In genomic region chr20:62758226-62758912, GRCh38 we compare ENCODE assay signal across 19 cellular contexts. TPM values are rescaled to one million over a fixed set of nuclear protein-coding genes. Genes with fewer than 3 reads are reported as not detected.
"Had no signal": no experiment of that assay in that cellular context is flagged by ENCODE, and none has a peak within 500 bp of the region (broad histone marks: within the 10 kb centered on the region; RNA-seq: fewer than 3 reads in every experiment).

No MANE protein-coding gene starts in this region.

- H3K9me3 Mint-ChIP-seq: activated CD4-positive, alpha-beta memory T cell treated with anti-CD3 and anti-CD28 coated beads, Interleukin-2, amount 10 ng/mL, durations not matched to agents 7 days and 5 days; activated CD4-positive, alpha-beta T cell treated with anti-CD3 and anti-CD28 coated beads, Interleukin-2, amount 10 ng/mL, durations not matched to agents 7 days and 5 days; activated T-cell treated with anti-CD3 and anti-CD28 coated beads, Interleukin-2, amount 50 U/mL, for 4 hours; activated T-helper 17 cell treated with anti-CD3 and anti-CD28 coated beads, Interleukin-2, amount 50 U/mL, for 72 hours; natural killer cell had no signal

- H3K4me1 Mint-ChIP-seq: activated CD4-positive, alpha-beta memory T cell treated with anti-CD3 and anti-CD28 coated beads, Interleukin-2, amount 10 ng/mL, durations not matched to agents 7 days and 5 days; activated CD4-positive, alpha-beta T cell treated with anti-CD3 and anti-CD28 coated beads, Interleukin-2, amount 10 ng/mL, durations not matched to agents 7 days and 5 days; activated T-helper 17 cell treated with anti-CD3 and anti-CD28 coated beads, Interleukin-2, amount 50 U/mL, for 72 hours; natural killer cell had no signal

- DNase-seq: activated CD4-positive, alpha-beta memory T cell treated with anti-CD3 and anti-CD28 coated beads, Interleukin-2, amount 10 ng/mL, durations not matched to agents 7 days and 5 days; activated CD4-positive, alpha-beta T cell treated with anti-CD3 and anti-CD28 coated beads, Interleukin-2, amount 10 ng/mL, durations not matched to agents 7 days and 5 days; activated CD4-positive, CD25-positive, alpha-beta regulatory T cell treated with anti-CD3 and anti-CD28 coated beads, Interleukin-2, amount 50 U/mL, for 72 hours; activated CD8-positive, alpha-beta memory T cell treated with anti-CD3 and anti-CD28 coated beads, Interleukin-2, amount 50 U/mL, for 48 hours; activated gamma-delta T cell treated with Interleukin-2 at 50 U/mL for 16 hours; activated naive CD4-positive, alpha-beta T cell treated with anti-CD3 and anti-CD28 coated beads, Interleukin-2, amount 50 U/mL, for 16 hours; activated T-cell treated with anti-CD3 and anti-CD28 coated beads, Interleukin-2, amount 50 U/mL, for 4 hours; amniotic stem cell; brain microvascular endothelial cell; midbrain; natural killer cell; stimulated activated CD4-positive, alpha-beta T cell treated with anti-CD3 and anti-CD28 coated beads, Interleukin-2, amount 100 ng/mL, for 48 hours; stimulated activated naive CD4-positive, alpha-beta T cell treated with Interleukin-2 at 50 U/mL for 16 hours; T-helper 2 cell had no signal

- H3K4me3 ChIP-seq: tibial nerve had no signal

- H3K27ac ChIP-seq: brain microvascular endothelial cell, tibial nerve had no signal

- H3K27me3 ChIP-seq: brain microvascular endothelial cell had no signal

- ATAC-seq: activated T-cell treated with anti-CD3 and anti-CD28 coated beads, Interleukin-2, amount 50 U/mL, for 4 hours; activated T-helper 17 cell treated with anti-CD3 and anti-CD28 coated beads, Interleukin-2, amount 50 U/mL, for 72 hours; natural killer cell had no signal

- H3K4me3 Mint-ChIP-seq: activated CD4-positive, alpha-beta memory T cell treated with anti-CD3 and anti-CD28 coated beads, Interleukin-2, amount 10 ng/mL, durations not matched to agents 7 days and 5 days; activated CD4-positive, alpha-beta T cell treated with anti-CD3 and anti-CD28 coated beads, Interleukin-2, amount 10 ng/mL, durations not matched to agents 7 days and 5 days; activated T-cell treated with anti-CD3 and anti-CD28 coated beads, Interleukin-2, amount 50 U/mL, for 4 hours; activated T-helper 17 cell treated with anti-CD3 and anti-CD28 coated beads, Interleukin-2, amount 50 U/mL, for 72 hours; natural killer cell had no signal

- FAIRE-seq: astrocyte, endothelial cell of umbilical vein had no signal

- H3K27ac Mint-ChIP-seq: activated CD4-positive, alpha-beta memory T cell treated with anti-CD3 and anti-CD28 coated beads, Interleukin-2, amount 10 ng/mL, durations not matched to agents 7 days and 5 days; activated CD4-positive, alpha-beta T cell treated with anti-CD3 and anti-CD28 coated beads, Interleukin-2, amount 10 ng/mL, durations not matched to agents 7 days and 5 days; activated T-helper 17 cell treated with anti-CD3 and anti-CD28 coated beads, Interleukin-2, amount 50 U/mL, for 72 hours; natural killer cell had no signal

- H3K36me3 ChIP-seq: brain microvascular endothelial cell, tibial nerve had no signal

- H3K36me3 Mint-ChIP-seq: natural killer cell had no signal

RNA-seq across cellular contexts. Expression of gene NTSR1, which starts 49.7 kb away (rescaled TPM):
- total RNA-seq: activated CD4-positive, alpha-beta memory T cell treated with anti-CD3 and anti-CD28 coated beads, Interleukin-2, amount 10 ng/mL, durations not matched to agents 7 days and 5 days; activated T-helper 17 cell treated with anti-CD3 and anti-CD28 coated beads, Interleukin-2, amount 50 U/mL, for 72 hours; ureter had no signal

RNA-seq across cellular contexts. Expression of gene COL9A3, which starts 58.5 kb away (rescaled TPM):
- total RNA-seq: activated CD4-positive, alpha-beta memory T cell treated with anti-CD3 and anti-CD28 coated beads, Interleukin-2, amount 10 ng/mL, durations not matched to agents 7 days and 5 days; activated CD4-positive, alpha-beta T cell treated with anti-CD3 and anti-CD28 coated beads, Interleukin-2, amount 10 ng/mL, durations not matched to agents 7 days and 5 days; activated T-helper 17 cell treated with anti-CD3 and anti-CD28 coated beads, Interleukin-2, amount 50 U/mL, for 72 hours had no signal
